Comparison of ENCODE assay signal across 11 cellular contexts in the genomic region with DNA sequence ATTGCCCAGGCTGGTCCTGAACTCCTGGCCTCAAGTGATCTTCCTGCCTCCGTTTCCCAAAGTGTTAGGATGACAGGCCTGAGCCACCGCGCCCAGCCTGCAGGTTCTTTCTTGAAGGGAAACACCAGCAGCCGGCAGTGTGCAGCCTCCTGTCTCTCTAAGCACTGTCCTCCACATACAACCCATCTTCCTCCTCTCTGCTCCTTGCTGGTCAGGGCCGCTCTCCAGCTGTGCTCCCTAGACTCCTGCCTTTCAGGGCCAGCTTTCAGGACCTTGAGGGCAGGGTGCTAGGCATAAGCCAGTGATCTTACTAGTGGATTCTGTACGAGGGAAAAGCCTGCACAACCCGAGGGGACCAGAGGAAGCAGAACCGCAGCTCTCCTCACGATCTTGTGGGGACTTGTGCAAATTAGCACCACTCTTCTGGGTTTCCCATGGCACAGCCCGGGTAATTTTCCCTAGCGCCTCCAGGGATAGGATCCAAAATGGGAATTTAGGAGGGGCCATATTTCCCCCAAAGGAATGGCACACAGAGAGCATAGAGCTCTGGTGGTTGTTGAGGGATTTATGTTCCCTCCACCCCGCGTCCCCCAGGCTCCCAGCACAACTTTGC. TPM values are rescaled to one million over a fixed set of nuclear protein-coding genes. Genes with fewer than 3 reads are reported as not detected.
DNase-seq lines count a peak whose midpoint lies in the region; ATAC-seq and TF ChIP-seq lines count a peak whose summit lies in the region.
"Had no signal": no experiment of that assay in that cellular context is flagged by ENCODE, and none has a peak within 500 bp of the region (broad histone marks: within the 10 kb centered on the region; RNA-seq: fewer than 3 reads in every experiment).

No MANE protein-coding gene starts in this region.

- H3K27me3 Mint-ChIP-seq in T-helper 1 cell treated with Interleukin-12 subunit alpha and Interleukin-12 subunit beta and Interleukin-4 antibody, amounts not matched to agents 30 μg/mL and 1 μg/mL, for 36 hours (ENCODE audit: low read depth), result peaks cover 58% of the 10 kb centered on the region

- H3K4me1 ChIP-seq in trophoblast cell (ENCODE audit: control insufficient read depth in 1 of 2, insufficient read depth in 2 of 2, low read length in 2 of 2), result peaks cover 8 to 12% of the 10 kb centered on the region in 2 experiments

- no peak overlapping the region for H3K23ac ChIP-seq in trophoblast cell (ENCODE audit: low read length)

- H3K36me3 ChIP-seq in trophoblast cell (ENCODE audit: control insufficient read depth in 1 of 2, insufficient read depth in 2 of 2, low read length in 2 of 2), result no peaks in the 10 kb centered on the region
- H3K36me3 ChIP-seq: left ventricle myocardium inferior had no signal

- no peak overlapping the region for H2AFZ ChIP-seq in trophoblast cell (ENCODE audit: insufficient read depth, low read length, poor library complexity)

- no peaks in the 10 kb centered on the region for H3K79me2 ChIP-seq in trophoblast cell (ENCODE audit: control insufficient read depth, insufficient read depth, low read length, poor library complexity)

- DNase-seq in T-helper 1 cell (no peak), NCI-H1694 (lab: John Stamatoyannopoulos, UW) (peak; percentile 71), coronary artery (ENCODE audit: low spot score) (peak; percentile 69), omental fat pad (ENCODE audit: low spot score) (peak; percentile 6), trophoblast cell (no peak)
- no peak for DNase-seq in activated CD4-positive, alpha-beta T cell treated with anti-CD3 and anti-CD28 coated beads, Interleukin-2, amount 50 U/mL, for 4 hours
- DNase-seq: left ventricle myocardium inferior had no signal

- H3K9me3 Mint-ChIP-seq in T-helper 1 cell treated with Interleukin-12 subunit alpha and Interleukin-12 subunit beta and Interleukin-4 antibody, amounts not matched to agents 30 μg/mL and 1 μg/mL, for 36 hours, result no peaks in the 10 kb centered on the region

- no peak overlapping the region for H3K14ac ChIP-seq in trophoblast cell (ENCODE audit: low read length)

- no peak overlapping the region for H4K12ac ChIP-seq in trophoblast cell (ENCODE audit: low read depth, low read length)

- H2AK5ac ChIP-seq in trophoblast cell (ENCODE audit: low read length), result no peak overlapping the region

- no peaks in the 10 kb centered on the region for H3K27me3 ChIP-seq in trophoblast cell (ENCODE audit: insufficient read depth, low read length)

- no peaks in the 10 kb centered on the region for H3K36me3 Mint-ChIP-seq in T-helper 1 cell treated with Interleukin-12 subunit alpha and Interleukin-12 subunit beta and Interleukin-4 antibody, amounts not matched to agents 30 μg/mL and 1 μg/mL, for 36 hours (ENCODE audit: low read depth)

- no peaks in the 10 kb centered on the region for H3K9me3 ChIP-seq in trophoblast cell (ENCODE audit: insufficient read depth, low read depth, low read length)
- H3K9me3 ChIP-seq: left ventricle myocardium inferior had no signal

- H3K4me3 ChIP-seq in coronary artery (no peak overlapping the region), trophoblast cell (ENCODE audit: low read depth, low read length) (no peak overlapping the region)

- WGBS in trophoblast cell (ENCODE audit: extremely low coverage, insufficient coverage, insufficient read length), result no CpG with 5 or more reads among the region's 13 CpGs

- H2BK12ac ChIP-seq in trophoblast cell (ENCODE audit: low read length), result no peak overlapping the region

- H3K27ac ChIP-seq in coronary artery (no peak overlapping the region), trophoblast cell (ENCODE audit: low read depth, low read length) (no peak overlapping the region)
- H3K27ac ChIP-seq: HL-60, left ventricle myocardium inferior, RWPE1 had no signal

- no peak overlapping the region for H3K27ac Mint-ChIP-seq in T-helper 1 cell treated with Interleukin-12 subunit alpha and Interleukin-12 subunit beta and Interleukin-4 antibody, amounts not matched to agents 30 μg/mL and 1 μg/mL, for 36 hours

- no peak overlapping the region for H3K4me2 ChIP-seq in trophoblast cell (ENCODE audit: low read length)

- ATAC-seq in omental fat pad (ENCODE audit: low FRiP score), result no peak
- no peak for ATAC-seq in HG02970 (IDR thresholded peaks at IDR 0.05; ENCODE audit: low FRiP score, unreplicated experiment)

- H2BK120ac ChIP-seq in trophoblast cell (ENCODE audit: insufficient read depth, low read length, poor library complexity), result no peak overlapping the region

- H3K4me1 Mint-ChIP-seq in T-helper 1 cell treated with Interleukin-12 subunit alpha and Interleukin-12 subunit beta and Interleukin-4 antibody, amounts not matched to agents 30 μg/mL and 1 μg/mL, for 36 hours (ENCODE audit: low read depth), result peaks cover 16% of the 10 kb centered on the region

- peaks cover 6% of the 10 kb centered on the region for H3K79me1 ChIP-seq in trophoblast cell (ENCODE audit: low read length)

- TF ChIP-seq CTCF in coronary artery (IDR thresholded peaks at IDR 0.05), result no peak
- TF ChIP-seq CTCF in omental fat pad (IDR thresholded peaks at IDR 0.05), result no peak

- no peak overlapping the region for H4K91ac ChIP-seq in trophoblast cell (ENCODE audit: low read depth, low read length)

- H3K9ac ChIP-seq in trophoblast cell (ENCODE audit: low read length), result no peak overlapping the region

- peak overlapping the region; percentile 52 for H3K4me3 Mint-ChIP-seq in T-helper 1 cell treated with Interleukin-12 subunit alpha and Interleukin-12 subunit beta and Interleukin-4 antibody, amounts not matched to agents 30 μg/mL and 1 μg/mL, for 36 hours

- no peak overlapping the region for H3K18ac ChIP-seq in trophoblast cell (ENCODE audit: low read length)

- no peak overlapping the region for H3K4ac ChIP-seq in trophoblast cell (ENCODE audit: low read depth, low read length)

- H4K8ac ChIP-seq in trophoblast cell (ENCODE audit: low read depth, low read length), result no peak overlapping the region

- H2BK5ac ChIP-seq in trophoblast cell (ENCODE audit: low read depth, low read length, poor library complexity), result no peak overlapping the region

RNA-seq across cellular contexts. Expression of gene CORO2B, which starts 18.2 kb away (rescaled TPM):
- total RNA-seq in omental fat pad, result 10 to 100 TPM in 3 of 4 donors, 1 to 10 TPM in 1; 4.7 to 18.8 (median 13.7) TPM
- polyA plus RNA-seq in trophoblast cell (2013), result 0.22 and 0.24 TPM in 2 replicates

Comparison
In these comparisons a context has a peak if more than half of its experiments do, and no peak if none do; other contexts are left out.
1. DNase-seq: peak in NCI-H1694 (single experiment), coronary artery (single experiment) and omental fat pad (single experiment); none in T-helper 1 cell (0 of 5), trophoblast cell (0 of 2) and activated CD4-positive, alpha-beta T cell treated with anti-CD3 and anti-CD28 coated beads, Interleukin-2, amount 50 U/mL, for 4 hours (0 of 2).